In genomic region chr9:113184089-113184488, GRCh38 we compare ENCODE assay signal across 16 cellular contexts. TPM values are rescaled to one million over a fixed set of nuclear protein-coding genes. Genes with fewer than 3 reads are reported as not detected.
DNase-seq lines count a peak whose midpoint lies in the region; TF ChIP-seq lines count a peak whose summit lies in the region.
"Had no signal": no experiment of that assay in that cellular context is flagged by ENCODE, and none has a peak within 500 bp of the region (broad histone marks: within the 10 kb centered on the region; RNA-seq: fewer than 3 reads in every experiment).

No MANE protein-coding gene starts in this region.

- H3K9ac ChIP-seq in mammary epithelial cell (ENCODE audit: insufficient read depth, low read length), result no peak overlapping the region
- H3K9ac ChIP-seq in mesenchymal stem cell (ENCODE audit: low read length), result peak overlapping the region; percentile 60
- H3K9ac ChIP-seq: BLaER1 treated with 17β-estradiol and CSF1 and Interleukin-3, amounts not matched to agents 10 nM and 100 nM had no signal

- no peak overlapping the region for H2BK15ac ChIP-seq in mesenchymal stem cell (ENCODE audit: low read depth, poor library complexity, severe bottlenecking)

- H3K4me2 ChIP-seq in mammary epithelial cell (ENCODE audit: insufficient read depth, low read depth, low read length) (no peak overlapping the region), mesenchymal stem cell (ENCODE audit: low read length, poor library complexity, severe bottlenecking) (no peak overlapping the region)

- H3K9me3 ChIP-seq in mammary epithelial cell (replicated peaks; ENCODE audit: insufficient read depth, low read length), result no peaks in the 10 kb centered on the region
- no peaks in the 10 kb centered on the region for H3K9me3 ChIP-seq in esophagus muscularis mucosa
- H3K9me3 ChIP-seq in mesenchymal stem cell (ENCODE audit: control insufficient read depth, low read length), result no peaks in the 10 kb centered on the region
- no peaks in the 10 kb centered on the region for H3K9me3 ChIP-seq in Peyer's patch
- H3K9me3 ChIP-seq: BLaER1 treated with 17β-estradiol and CSF1 and Interleukin-3, amounts not matched to agents 10 nM and 100 nM; HAP-1 had no signal

- H4K20me1 ChIP-seq in mammary epithelial cell (ENCODE audit: insufficient read depth, low read length), result no peaks in the 10 kb centered on the region

- no peak overlapping the region for H3K23ac ChIP-seq in mesenchymal stem cell (ENCODE audit: low read length in 2 of 2)

- H2BK5ac ChIP-seq in mesenchymal stem cell (ENCODE audit: low read depth, low read length, poor library complexity, severe bottlenecking), result no peak overlapping the region

- H2AFZ ChIP-seq in ACC112 (ENCODE audit: low read length, unreplicated experiment), result no peak overlapping the region
- H2AFZ ChIP-seq in mammary epithelial cell (ENCODE audit: low read depth, low read length), result no peak overlapping the region
- H2AFZ ChIP-seq in mesenchymal stem cell (ENCODE audit: low read depth, low read length), result no peak overlapping the region
- H2AFZ ChIP-seq: GM23248 had no signal

- TF ChIP-seq POLR2A in esophagus muscularis mucosa (IDR thresholded peaks at IDR 0.05; ENCODE audit: low read depth), result no peak
- no peak for TF ChIP-seq POLR2A in Peyer's patch (IDR thresholded peaks at IDR 0.05)

- H3K27me3 ChIP-seq in ACC112 (ENCODE audit: insufficient read depth, low read length) (no peaks in the 10 kb centered on the region), mammary epithelial cell (ENCODE audit: insufficient read depth, low read length) (no peaks in the 10 kb centered on the region), esophagus muscularis mucosa (no peaks in the 10 kb centered on the region), mesenchymal stem cell (ENCODE audit: control insufficient read depth in 1 of 2, insufficient read depth in 1 of 2, low read length in 2 of 2) (no peaks in the 10 kb centered on the region), Peyer's patch (no peaks in the 10 kb centered on the region)
- H3K27me3 ChIP-seq: BLaER1 treated with 17β-estradiol and CSF1 and Interleukin-3, amounts not matched to agents 10 nM and 100 nM had no signal

- no peak for TF ChIP-seq EP300 in esophagus muscularis mucosa (IDR thresholded peaks at IDR 0.05)

- H2BK12ac ChIP-seq in mesenchymal stem cell (ENCODE audit: low read length in 2 of 2), result peak overlapping the region in 1 of 2 experiments; percentile 30

- peak overlapping the region in 1 of 2 experiments; percentile 38 for H3K18ac ChIP-seq in mesenchymal stem cell (ENCODE audit: low read depth in 1 of 2, low read length in 2 of 2)

- DNase-seq in mammary epithelial cell (peak; percentile 34), esophagus muscularis mucosa (ENCODE audit: extremely low spot score) (peak; percentile 24), mesenchymal stem cell (no peak), OCI-M1 (lab: John Stamatoyannopoulos, UW) (no peak), NCI-H345 treated with DMSO at 0.1 percent for 48 hours (lab: John Stamatoyannopoulos, UW; ENCODE audit: unreplicated experiment) (no peak), Peyer's patch (no peak)
- DNase-seq: 8988T; CD8-positive, alpha-beta memory T cell; COR-L47; DMS 273 treated with DMSO at 0.1 percent for 48 hours; DMS53; DND-41 had no signal

- no peak overlapping the region for H3K4me3 ChIP-seq in ACC112 (ENCODE audit: low read depth, low read length)
- H3K4me3 ChIP-seq in mammary epithelial cell (replicated peaks in 1 of 3; ENCODE audit: insufficient read depth in 1 of 3, low read depth in 2 of 3, low read length in 3 of 3), result no peak overlapping the region
- H3K4me3 ChIP-seq in esophagus muscularis mucosa, result no peak overlapping the region
- no peak overlapping the region for H3K4me3 ChIP-seq in mesenchymal stem cell (ENCODE audit: insufficient read depth in 1 of 2, low read depth in 1 of 2, low read length in 2 of 2)
- H3K4me3 ChIP-seq in Peyer's patch, result no peak overlapping the region
- H3K4me3 ChIP-seq: BLaER1 treated with 17β-estradiol and CSF1 and Interleukin-3, amounts not matched to agents 10 nM and 100 nM; GM23248; HAP-1 had no signal

- CTCF ChIA-PET in mammary epithelial cell (lab: Charles Lee; ENCODE audit: low non-redundant PET), result no interaction called here

- no peak overlapping the region for H4K8ac ChIP-seq in mesenchymal stem cell (ENCODE audit: low read length)

- peaks cover 41% of the 10 kb centered on the region for H3K4me1 ChIP-seq in ACC112 (ENCODE audit: control insufficient read depth, insufficient read depth, low read length, unreplicated experiment)
- peaks cover 31% of the 10 kb centered on the region for H3K4me1 ChIP-seq in mammary epithelial cell (ENCODE audit: insufficient read depth, low read length)
- no peaks in the 10 kb centered on the region for H3K4me1 ChIP-seq in esophagus muscularis mucosa
- peaks cover 5% of the 10 kb centered on the region for H3K4me1 ChIP-seq in mesenchymal stem cell (ENCODE audit: control insufficient read depth, insufficient read depth, low read depth, low read length)
- peaks cover 0 to 3% (median 0%) of the 10 kb centered on the region in 4 donors for H3K4me1 ChIP-seq in Peyer's patch
- H3K4me1 ChIP-seq: HAP-1 had no signal

- H3K14ac ChIP-seq in mesenchymal stem cell (ENCODE audit: low read length in 2 of 2), result no peak overlapping the region

- H2BK120ac ChIP-seq in mesenchymal stem cell (ENCODE audit: low read depth, low read length), result no peak overlapping the region

- H3K79me2 ChIP-seq in ACC112 (ENCODE audit: control insufficient read depth, insufficient read depth, low read length, unreplicated experiment) (peaks cover 4% of the 10 kb centered on the region), mammary epithelial cell (ENCODE audit: insufficient read depth, low read length) (peaks cover 2% of the 10 kb centered on the region)

- BruUV-seq in mammary epithelial cell (replicated peaks; lab: Mats Ljungman, UMichigan), result no TSS peak

- in situ Hi-C loops in mammary epithelial cell (cut with MboI; ENCODE audit: low sequenced_read_pairs in 2 of 2), result no loop called here

- intact Hi-C loops in mammary epithelial cell (cut with micrococcal nuclease), result no loop called here
- intact Hi-C loops in esophagus muscularis mucosa (cut with DNase I), result no loop called here

- H3K79me1 ChIP-seq in mesenchymal stem cell (replicated peaks; ENCODE audit: low read length, poor library complexity, severe bottlenecking), result peaks cover 2% of the 10 kb centered on the region

- H4K91ac ChIP-seq in mesenchymal stem cell (ENCODE audit: low read length), result no peak overlapping the region

- no peak overlapping the region for H3K4ac ChIP-seq in mesenchymal stem cell (ENCODE audit: low read depth in 1 of 2, low read length in 2 of 2)

- dilution Hi-C loops in mammary epithelial cell (cut with HindIII; ENCODE audit: low sequenced_read_pairs), result no loop called here

- no peak overlapping the region for H2AK5ac ChIP-seq in mesenchymal stem cell (ENCODE audit: low read length, severe bottlenecking)

- H3K27ac ChIP-seq in ACC112 (ENCODE audit: low read depth, low read length) (peak overlapping the region; percentile 12; the same call in 1 of the 2 replicates), mammary epithelial cell (ENCODE audit: insufficient read depth, low read depth, low read length) (peak overlapping the region; percentile 53), esophagus muscularis mucosa (replicated peaks in 1 of 4) (no peak overlapping the region), mesenchymal stem cell (ENCODE audit: low read length, poor library complexity, severe bottlenecking) (no peak overlapping the region), Peyer's patch (no peak overlapping the region)

- 92% methylated on average over 2 of the region's 2 CpGs for WGBS in mammary epithelial cell (ENCODE audit: low coverage, missing lambda C conversion rate)
- WGBS in esophagus muscularis mucosa, result 95% methylated on average over 2 of the region's 2 CpGs
- 97% methylated on average over 2 of the region's 2 CpGs for WGBS in mesenchymal stem cell

- H3K36me3 ChIP-seq in ACC112 (ENCODE audit: insufficient read depth, low read length) (peaks cover 47% of the 10 kb centered on the region), mammary epithelial cell (ENCODE audit: insufficient read depth, low read length) (peaks cover 44% of the 10 kb centered on the region), esophagus muscularis mucosa (peaks cover 63 to 100% (median 91%) of the 10 kb centered on the region in 4 donors), mesenchymal stem cell (ENCODE audit: control insufficient read depth in 1 of 2, insufficient read depth in 2 of 2, low read depth in 1 of 2, low read length in 2 of 2) (peaks cover 10 to 65% of the 10 kb centered on the region in 2 experiments), Peyer's patch (peaks cover 0 to 89% (median 4%) of the 10 kb centered on the region in 3 donors)

- TF ChIP-seq CTCF in mammary epithelial cell (conservative IDR thresholded peaks at IDR 0.05 in 1 of 2, IDR thresholded peaks at IDR 0.05 in 1 of 2; ENCODE audit: extremely low read depth in 1 of 2, insufficient read depth in 1 of 2, low read depth in 1 of 2, low read length in 2 of 2), result no peak
- no peak for TF ChIP-seq CTCF in esophagus muscularis mucosa (IDR thresholded peaks at IDR 0.05)
- no peak for TF ChIP-seq CTCF in Peyer's patch (IDR thresholded peaks at IDR 0.05)

RNA-seq across cellular contexts. Expression of gene SLC31A2, which starts 33.3 kb away (rescaled TPM):
- 10 to 100 TPM; 68.5 to 80.7 TPM for total RNA-seq in mammary epithelial cell
- 121 TPM for polyA plus RNA-seq in mammary epithelial cell
- 72.5 TPM for polyA minus RNA-seq in mammary epithelial cell
- 10 to 100 TPM; 11.6 to 19.4 (median 15.8) TPM for total RNA-seq in esophagus muscularis mucosa
- 6.8 TPM for polyA plus RNA-seq in mesenchymal stem cell (2013, experiment 1 of 2)
- polyA plus RNA-seq in mesenchymal stem cell (2013, experiment 2 of 2), result 6.8 TPM
- total RNA-seq in Peyer's patch, result 100 to 1,000 TPM in 1 of 4 donors, 10 to 100 TPM in 3; 12.4 to 116 (median 56.2) TPM

RNA-seq across cellular contexts. Expression of gene FKBP15, which starts 37.0 kb away (rescaled TPM):
- total RNA-seq in mammary epithelial cell (10 to 100 TPM; 20.7 to 29.5 TPM), esophagus muscularis mucosa (10 to 100 TPM; 18.1 to 23.0 (median 20.6) TPM), Peyer's patch (10 to 100 TPM; 25.9 to 44.6 (median 32.5) TPM)
- 21.0 TPM for polyA plus RNA-seq in mammary epithelial cell
- polyA minus RNA-seq in mammary epithelial cell, result 32.7 TPM
- polyA plus RNA-seq in mesenchymal stem cell (2013, experiment 1 of 2), result 20.0 TPM
- polyA plus RNA-seq in mesenchymal stem cell (2013, experiment 2 of 2), result 18.3 TPM

RNA-seq across cellular contexts. Expression of gene SLC31A1, which starts 37.3 kb away (rescaled TPM):
- total RNA-seq in mammary epithelial cell (10 to 100 TPM; 31.5 to 43.2 TPM), esophagus muscularis mucosa (10 to 100 TPM in 1 of 4 donors, 1 to 10 TPM in 3; 8.3 to 10.8 (median 8.9) TPM), Peyer's patch (10 to 100 TPM in 3 of 4 donors, 1 to 10 TPM in 1; 7.4 to 82.7 (median 50.6) TPM)
- polyA plus RNA-seq in mammary epithelial cell, result 19.9 TPM
- polyA minus RNA-seq in mammary epithelial cell, result 19.0 TPM
- 73.5 TPM for polyA plus RNA-seq in mesenchymal stem cell (2013, experiment 1 of 2)
- 76.5 TPM for polyA plus RNA-seq in mesenchymal stem cell (2013, experiment 2 of 2)

Comparison
In these comparisons a context has a peak if more than half of its experiments do, and no peak if none do; other contexts are left out.
1. H3K27ac ChIP-seq: peak in ACC112 (single experiment) and mammary epithelial cell (single experiment); none in esophagus muscularis mucosa (0 of 4), mesenchymal stem cell (single experiment) and Peyer's patch (0 of 4).
2. DNase-seq: peak in mammary epithelial cell (single experiment) and esophagus muscularis mucosa (single experiment); none in mesenchymal stem cell (single experiment), OCI-M1 (single experiment), NCI-H345 treated with DMSO at 0.1 percent for 48 hours (single experiment) and Peyer's patch (0 of 3).